ENCODE assay signal across 15 cellular contexts in the genomic region with DNA sequence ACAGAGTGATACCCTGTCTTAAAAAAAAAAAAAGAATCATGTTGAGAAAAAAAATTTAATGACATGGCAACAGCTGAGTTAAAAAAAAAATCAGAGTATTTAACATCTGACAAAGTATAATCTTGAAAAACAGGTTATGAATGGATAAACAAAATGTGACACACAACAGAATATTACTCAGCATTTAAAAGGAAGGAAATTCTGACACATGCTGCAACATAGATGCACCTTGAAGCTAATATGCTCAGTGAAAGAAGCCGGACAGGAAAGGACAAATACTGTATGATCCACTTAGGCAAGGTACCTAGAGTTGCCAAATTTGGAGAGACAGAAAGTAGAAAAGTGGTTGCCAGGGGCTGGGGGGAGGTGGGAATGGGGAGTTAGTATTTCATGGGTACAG.
"Had no signal": no experiment of that assay in that cellular context is flagged by ENCODE, and none has a peak within 500 bp of the region (broad histone marks: within the 10 kb centered on the region; RNA-seq: fewer than 3 reads in every experiment).

No MANE protein-coding gene starts in this region.

- H3K27me3 ChIP-seq: gastroesophageal sphincter, pancreas, stomach, vagina had no signal

- H3K4me1 Mint-ChIP-seq: activated naive CD4-positive, alpha-beta T cell treated with anti-CD3 and anti-CD28 coated beads, Interleukin-2, amount 10 ng/mL, durations not matched to agents 7 days and 5 days had no signal

- ATAC-seq: activated CD8-positive, alpha-beta T cell treated with anti-CD3 and anti-CD28 coated beads, Interleukin-2, amount 10 ng/mL, durations not matched to agents 7 days and 5 days; gastroesophageal sphincter; left ventricle myocardium superior; pancreas; WTC11 had no signal

- H3K9me3 ChIP-seq: gastroesophageal sphincter, pancreas, stomach, vagina had no signal

- H3K27ac ChIP-seq: gastroesophageal sphincter, pancreas, stomach, vagina had no signal

- H3K4me3 Mint-ChIP-seq: activated CD8-positive, alpha-beta T cell treated with anti-CD3 and anti-CD28 coated beads, Interleukin-2, amount 10 ng/mL, durations not matched to agents 7 days and 5 days; activated naive CD4-positive, alpha-beta T cell treated with anti-CD3 and anti-CD28 coated beads, Interleukin-2, amount 10 ng/mL, durations not matched to agents 7 days and 5 days; neural crest cell; T-helper 1 cell treated with Interleukin-12 subunit alpha and Interleukin-12 subunit beta and Interleukin-4 antibody, amounts not matched to agents 30 μg/mL and 1 μg/mL, for 36 hours; WTC11 had no signal

- DNase-seq: activated CD4-positive, alpha-beta T cell treated with anti-CD3 and anti-CD28 coated beads for 48 hours; activated CD8-positive, alpha-beta T cell treated with anti-CD3 and anti-CD28 coated beads, Interleukin-2, amount 10 ng/mL, durations not matched to agents 7 days and 5 days; activated naive CD4-positive, alpha-beta T cell treated with anti-CD3 and anti-CD28 coated beads, Interleukin-2, amount 10 ng/mL, durations not matched to agents 7 days and 5 days; left ventricle myocardium superior; pancreas; retina; stimulated activated CD4-positive, alpha-beta T cell treated with anti-CD3 and anti-CD28 coated beads, Interleukin-15, amount 100 ng/mL, for 24 hours; stimulated activated CD4-positive, alpha-beta T cell treated with anti-CD3 and anti-CD28 coated beads, Interleukin-4, amount 100 ng/mL, for 24 hours; stomach had no signal

- H3K4me1 ChIP-seq: pancreas had no signal

- H3K36me3 ChIP-seq: gastroesophageal sphincter, pancreas, stomach, vagina had no signal

- H3K27ac Mint-ChIP-seq: activated CD8-positive, alpha-beta T cell treated with anti-CD3 and anti-CD28 coated beads, Interleukin-2, amount 10 ng/mL, durations not matched to agents 7 days and 5 days; activated naive CD4-positive, alpha-beta T cell treated with anti-CD3 and anti-CD28 coated beads, Interleukin-2, amount 10 ng/mL, durations not matched to agents 7 days and 5 days; activated T-helper 2 cell treated with anti-CD3 and anti-CD28 coated beads, Interferon-gamma antibody, Interleukin-2, Interleukin-4, amounts not matched to agents 10 μg/mL and 5 μg/mL and 100 μg/mL, durations not matched to agents 14 hours and 24 hours and 36 hours; T-helper 1 cell treated with Interleukin-12 subunit alpha and Interleukin-12 subunit beta and Interleukin-4 antibody, amounts not matched to agents 30 μg/mL and 1 μg/mL, for 36 hours; WTC11 had no signal

- H3K9me3 Mint-ChIP-seq: activated naive CD4-positive, alpha-beta T cell treated with anti-CD3 and anti-CD28 coated beads, Interleukin-2, amount 10 ng/mL, durations not matched to agents 7 days and 5 days; activated T-helper 2 cell treated with anti-CD3 and anti-CD28 coated beads, Interferon-gamma antibody, Interleukin-2, Interleukin-4, amounts not matched to agents 10 μg/mL and 5 μg/mL and 100 μg/mL, durations not matched to agents 14 hours and 24 hours and 36 hours; neural crest cell; T-helper 1 cell treated with Interleukin-12 subunit alpha and Interleukin-12 subunit beta and Interleukin-4 antibody, amounts not matched to agents 30 μg/mL and 1 μg/mL, for 36 hours; WTC11 had no signal

- H3K36me3 Mint-ChIP-seq: activated naive CD4-positive, alpha-beta T cell treated with anti-CD3 and anti-CD28 coated beads, Interleukin-2, amount 10 ng/mL, durations not matched to agents 7 days and 5 days; WTC11 had no signal

- H3K4me3 ChIP-seq: gastroesophageal sphincter, pancreas, stomach, vagina had no signal
